ENCODE assay signal across 7 cellular contexts in the genomic region with DNA sequence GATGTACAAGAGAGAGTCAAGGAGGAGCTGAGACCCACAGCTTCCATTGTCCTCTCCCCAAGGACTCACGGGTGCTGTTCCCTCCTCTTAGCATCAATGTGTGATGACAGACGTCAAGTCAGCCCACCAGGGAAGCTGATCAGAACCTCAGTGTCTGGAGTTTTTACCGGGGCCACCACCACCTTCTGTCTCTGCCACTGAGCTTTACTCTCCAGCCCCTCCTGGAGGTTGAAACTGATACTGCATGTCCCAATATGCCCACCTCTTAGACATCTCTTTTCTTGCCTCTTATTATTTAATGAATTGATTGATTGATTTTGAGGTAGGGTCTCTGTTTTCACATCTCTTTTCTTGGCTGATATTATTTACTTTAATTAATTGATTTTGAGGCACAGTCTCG. TPM values are rescaled to one million over a fixed set of nuclear protein-coding genes. Genes with fewer than 3 reads are reported as not detected.
DNase-seq lines count a peak whose midpoint lies in the region; ATAC-seq and TF ChIP-seq lines count a peak whose summit lies in the region.

No MANE protein-coding gene starts in this region.

- H3K27me3 Mint-ChIP-seq in activated T-helper 17 cell treated with anti-CD3 and anti-CD28 coated beads, Interleukin-2, amount 50 U/mL, for 72 hours: no peaks in the 10 kb centered on the region
- H3K27me3 Mint-ChIP-seq in glutamatergic neuron (ENCODE audit: unreplicated experiment): peaks cover 2% of the 10 kb centered on the region

- H3K4me1 Mint-ChIP-seq in activated T-helper 17 cell treated with anti-CD3 and anti-CD28 coated beads, Interleukin-2, amount 50 U/mL, for 72 hours: peaks cover 13% of the 10 kb centered on the region
- no peaks in the 10 kb centered on the region for H3K4me1 Mint-ChIP-seq in glutamatergic neuron (ENCODE audit: low read depth, unreplicated experiment)

- intact Hi-C loops in spleen (cut with DNase I; ENCODE audit: low total_unique reads): no loop called here

- peaks cover 11% of the 10 kb centered on the region for H3K36me3 Mint-ChIP-seq in activated T-helper 17 cell treated with anti-CD3 and anti-CD28 coated beads, Interleukin-2, amount 50 U/mL, for 72 hours (ENCODE audit: low read depth)
- no peaks in the 10 kb centered on the region for H3K36me3 Mint-ChIP-seq in glutamatergic neuron (ENCODE audit: unreplicated experiment)

- peaks cover 0 to 21% (median 0%) of the 10 kb centered on the region in 6 donors for H3K4me1 ChIP-seq in spleen

- no peaks in the 10 kb centered on the region for H3K9me3 Mint-ChIP-seq in activated T-helper 17 cell treated with anti-CD3 and anti-CD28 coated beads, Interleukin-2, amount 50 U/mL, for 72 hours
- peaks cover 1% of the 10 kb centered on the region for H3K9me3 Mint-ChIP-seq in glutamatergic neuron (ENCODE audit: unreplicated experiment)

- peak overlapping the region; percentile 67 for H3K27ac Mint-ChIP-seq in activated T-helper 17 cell treated with anti-CD3 and anti-CD28 coated beads, Interleukin-2, amount 50 U/mL, for 72 hours
- H3K27ac Mint-ChIP-seq in glutamatergic neuron (ENCODE audit: unreplicated experiment): no peak overlapping the region

- DNase-seq in HT1080 (ENCODE audit: low read depth): peak; percentile 58
- DNase-seq in RPMI8226: peak; percentile 85
- peak; percentile 77 for DNase-seq in glutamatergic neuron
- DNase-seq in spleen: no peak

- no peaks in the 10 kb centered on the region for H3K36me3 ChIP-seq in spleen

- H3K4me3 ChIP-seq in spleen: no peak overlapping the region

- peak overlapping the region; percentile 70 for H3K4me3 Mint-ChIP-seq in activated T-helper 17 cell treated with anti-CD3 and anti-CD28 coated beads, Interleukin-2, amount 50 U/mL, for 72 hours
- no peak overlapping the region for H3K4me3 Mint-ChIP-seq in glutamatergic neuron (ENCODE audit: unreplicated experiment)

- H3K27me3 ChIP-seq in spleen (replicated peaks in 1 of 7): no peaks in the 10 kb centered on the region

- ATAC-seq in activated T-helper 17 cell treated with anti-CD3 and anti-CD28 coated beads, Interleukin-2, amount 50 U/mL, for 72 hours (replicated peaks): peak; percentile 40
- no peak for ATAC-seq in GM21526 (IDR thresholded peaks at IDR 0.05; ENCODE audit: low FRiP score, unreplicated experiment)

- WGBS in spleen, 5 donors: 32 to 54% (median 38%) methylated on average over 4 of the region's 4 CpGs

- no peaks in the 10 kb centered on the region for H3K9me3 ChIP-seq in spleen

- TF ChIP-seq POLR2A in spleen (IDR thresholded peaks at IDR 0.05): no peak

- TF ChIP-seq CTCF in GM12872 (IDR thresholded peaks at IDR 0.05; ENCODE audit: insufficient read depth, low read depth, low read length): peak; percentile 87
- TF ChIP-seq CTCF in glutamatergic neuron (IDR thresholded peaks at IDR 0.05; ENCODE audit: partially characterized antibody, unreplicated experiment): peak; percentile 90
- TF ChIP-seq CTCF in spleen (IDR thresholded peaks at IDR 0.05 in 8 of 11, conservative IDR thresholded peaks at IDR 0.05 in 3 of 11): peak; percentile 57 to 92 (median 88)

- H3K27ac ChIP-seq in spleen: no peak overlapping the region

RNA-seq across cellular contexts. Expression of a gene that starts 10.3 kb away (rescaled TPM):
- 33.2 and 36.3 TPM in 2 replicates for total RNA-seq in HT1080 (2014; rRNA removed; shearing (Covaris generic))
- 7.1 and 9.5 TPM in 2 replicates for polyA plus RNA-seq in HT1080 (2015; cell fraction: cytosol; rRNA removed)
- polyA plus RNA-seq in HT1080 (2015; cell fraction: nucleus; rRNA removed): 48.9 and 50.5 TPM in 2 replicates
- 10 to 100 TPM; 54.3 to 79.4 TPM for total RNA-seq in activated T-helper 17 cell treated with anti-CD3 and anti-CD28 coated beads, Interleukin-2, amount 50 U/mL, for 72 hours
- total RNA-seq in glutamatergic neuron (ENCODE audit: unreplicated experiment): 30.8 TPM
- 10 to 100 TPM; 60.6 to 88.9 (median 73.5) TPM for total RNA-seq in spleen
- 10 to 100 TPM; 36.6 to 68.2 (median 59.6) TPM for polyA plus RNA-seq in spleen

RNA-seq across cellular contexts. Expression of a gene that starts 33.7 kb away (rescaled TPM):
- total RNA-seq in HT1080 (2014; rRNA removed; shearing (Covaris generic)): 0.32 TPM in 1 of 2 replicates, not detected in the other
- polyA plus RNA-seq in HT1080 (2015; cell fraction: cytosol; rRNA removed): not detected in 2 replicates
- polyA plus RNA-seq in HT1080 (2015; cell fraction: nucleus; rRNA removed): not detected in 2 replicates
- total RNA-seq in activated T-helper 17 cell treated with anti-CD3 and anti-CD28 coated beads, Interleukin-2, amount 50 U/mL, for 72 hours: 1 to 10 TPM; 2.0 to 8.9 TPM
- total RNA-seq in glutamatergic neuron (ENCODE audit: unreplicated experiment) (not detected), spleen (1 to 10 TPM in 1 of 7 donors, under 1 TPM in 4, not detected in 2; 0.25 to 9.6 (median 0.54) TPM)
- polyA plus RNA-seq in spleen: 1 to 10 TPM in 2 of 3 donors, under 1 TPM in 1; 0.11 to 3.9 (median 1.2) TPM

RNA-seq across cellular contexts. Expression of a gene that starts 44.1 kb away (rescaled TPM):
- total RNA-seq in HT1080 (2014; rRNA removed; shearing (Covaris generic)): 1.1 and 1.3 TPM in 2 replicates
- not detected in 2 replicates for polyA plus RNA-seq in HT1080 (2015; cell fraction: cytosol; rRNA removed)
- not detected in 2 replicates for polyA plus RNA-seq in HT1080 (2015; cell fraction: nucleus; rRNA removed)
- 100 to 1,000 TPM in 1 of 2 donors, 10 to 100 TPM in 1; 89.0 to 105 TPM for total RNA-seq in activated T-helper 17 cell treated with anti-CD3 and anti-CD28 coated beads, Interleukin-2, amount 50 U/mL, for 72 hours
- total RNA-seq in glutamatergic neuron (ENCODE audit: unreplicated experiment) (2.3 TPM), spleen (10 to 100 TPM; 19.5 to 32.2 (median 30.0) TPM)
- 10 to 100 TPM in 1 of 3 donors, 1 to 10 TPM in 2; 8.1 to 15.5 (median 8.5) TPM for polyA plus RNA-seq in spleen
